In genomic region chr18:47928466-47928865, GRCh38 we compare ENCODE assay signal across 9 cellular contexts. TPM values are rescaled to one million over a fixed set of nuclear protein-coding genes. Genes with fewer than 3 reads are reported as not detected.
A peak's percentile ranks its signal among the peaks of the same experiment; 100 is the strongest.
DNase-seq lines count a peak whose midpoint lies in the region; ATAC-seq lines count a peak whose summit lies in the region.
"Had no signal": no experiment of that assay in that cellular context is flagged by ENCODE, and none has a peak within 500 bp of the region (broad histone marks: within the 10 kb centered on the region; RNA-seq: fewer than 3 reads in every experiment).

No MANE protein-coding gene starts in this region.

- H3K4me3 ChIP-seq in iPS-20b (ENCODE audit: low read length) (peak overlapping the region; percentile 96), SJCRH30 (no peak overlapping the region)

- no peaks in the 10 kb centered on the region for H3K9me3 ChIP-seq in iPS-20b (ENCODE audit: insufficient read depth, low read depth, low read length)
- H3K9me3 ChIP-seq in SJCRH30 (replicated peaks), result no peaks in the 10 kb centered on the region

- POLR2A ChIA-PET in activated naive CD8-positive, alpha-beta T cell treated with anti-CD3 and anti-CD28 coated beads, Interleukin-2, amount 10 ng/mL, durations not matched to agents 7 days and 5 days (lab: Charles Lee), result no interaction called here

- peaks cover 68% of the 10 kb centered on the region for H3K4me1 Mint-ChIP-seq in stimulated activated naive CD8-positive, alpha-beta T cell treated with anti-CD3 and anti-CD28 coated beads, Interleukin-15, Interleukin-2, amounts not matched to agents 100 ng/mL and 50 ng/mL, for 24 hours (ENCODE audit: low read depth)
- H3K4me1 Mint-ChIP-seq in activated naive CD8-positive, alpha-beta T cell treated with anti-CD3 and anti-CD28 coated beads, Interleukin-2, amount 10 ng/mL, durations not matched to agents 7 days and 5 days, result peaks cover 48% of the 10 kb centered on the region

- peaks cover 12% of the 10 kb centered on the region for H3K36me3 Mint-ChIP-seq in stimulated activated naive CD8-positive, alpha-beta T cell treated with anti-CD3 and anti-CD28 coated beads, Interleukin-15, Interleukin-2, amounts not matched to agents 100 ng/mL and 50 ng/mL, for 24 hours (ENCODE audit: low read depth)
- H3K36me3 Mint-ChIP-seq in activated naive CD8-positive, alpha-beta T cell treated with anti-CD3 and anti-CD28 coated beads, Interleukin-2, amount 10 ng/mL, durations not matched to agents 7 days and 5 days, result peaks cover 18% of the 10 kb centered on the region

- H3K36me3 ChIP-seq in iPS-20b (ENCODE audit: insufficient read depth, low read depth, low read length) (no peaks in the 10 kb centered on the region), SJCRH30 (no peaks in the 10 kb centered on the region)

- peak overlapping the region; percentile 84 for H3K27ac Mint-ChIP-seq in stimulated activated naive CD8-positive, alpha-beta T cell treated with anti-CD3 and anti-CD28 coated beads, Interleukin-15, Interleukin-2, amounts not matched to agents 100 ng/mL and 50 ng/mL, for 24 hours
- H3K27ac Mint-ChIP-seq in activated naive CD8-positive, alpha-beta T cell treated with anti-CD3 and anti-CD28 coated beads, Interleukin-2, amount 10 ng/mL, durations not matched to agents 7 days and 5 days, result peak overlapping the region; percentile 63

- peak overlapping the region; percentile 95 for H3K9ac ChIP-seq in iPS-20b (ENCODE audit: low read depth, low read length)

- no peaks in the 10 kb centered on the region for H3K9me3 Mint-ChIP-seq in stimulated activated naive CD8-positive, alpha-beta T cell treated with anti-CD3 and anti-CD28 coated beads, Interleukin-15, Interleukin-2, amounts not matched to agents 100 ng/mL and 50 ng/mL, for 24 hours
- H3K9me3 Mint-ChIP-seq in activated naive CD8-positive, alpha-beta T cell treated with anti-CD3 and anti-CD28 coated beads, Interleukin-2, amount 10 ng/mL, durations not matched to agents 7 days and 5 days, result no peaks in the 10 kb centered on the region

- H3K4me1 ChIP-seq in iPS-20b (ENCODE audit: insufficient read depth, low read length) (peaks cover 39% of the 10 kb centered on the region), SJCRH30 (0 out of 2 replicates have a peak, but pooled peaks cover 9% of the 10 kb centered on the region)

- no peak for DNase-seq in stimulated activated naive CD8-positive, alpha-beta T cell treated with anti-CD3 and anti-CD28 coated beads, Interleukin-15, Interleukin-2, amounts not matched to agents 100 U/mL and 50 U/mL, for 24 hours
- DNase-seq in activated naive CD8-positive, alpha-beta T cell treated with anti-CD3 and anti-CD28 coated beads, Interleukin-2, amount 10 ng/mL, durations not matched to agents 7 days and 5 days, result no peak
- no peak for DNase-seq in NCI-H2107 treated with DMSO at 0.1 percent for 48 hours (lab: John Stamatoyannopoulos, UW; ENCODE audit: unreplicated experiment)
- no peak for DNase-seq in HPDE6-E6E7 (ENCODE audit: extremely low spot score)
- DNase-seq in SJCRH30, result no peak
- DNase-seq: RPMI8226 had no signal

- H3K27ac ChIP-seq in iPS-20b (ENCODE audit: low read length) (peak overlapping the region; percentile 13), SJCRH30 (no peak overlapping the region)

- H3K27me3 ChIP-seq in iPS-20b (ENCODE audit: insufficient read depth, low read length), result no peaks in the 10 kb centered on the region
- no peaks in the 10 kb centered on the region for H3K27me3 ChIP-seq in SJCRH30

- no peak for ATAC-seq in stimulated activated naive CD8-positive, alpha-beta T cell treated with anti-CD3 and anti-CD28 coated beads, Interleukin-15, Interleukin-2, amounts not matched to agents 100 U/mL and 50 U/mL, for 24 hours
- ATAC-seq in activated naive CD8-positive, alpha-beta T cell treated with anti-CD3 and anti-CD28 coated beads, Interleukin-2, amount 10 ng/mL, durations not matched to agents 7 days and 5 days (ENCODE audit: low read depth), result no peak
- ATAC-seq in HG03378 (IDR thresholded peaks at IDR 0.05; ENCODE audit: unreplicated experiment), result no peak

- peak overlapping the region; percentile 96 for H3K4me3 Mint-ChIP-seq in stimulated activated naive CD8-positive, alpha-beta T cell treated with anti-CD3 and anti-CD28 coated beads, Interleukin-15, Interleukin-2, amounts not matched to agents 100 ng/mL and 50 ng/mL, for 24 hours
- peak overlapping the region; percentile 91 for H3K4me3 Mint-ChIP-seq in activated naive CD8-positive, alpha-beta T cell treated with anti-CD3 and anti-CD28 coated beads, Interleukin-2, amount 10 ng/mL, durations not matched to agents 7 days and 5 days

- H3K27me3 Mint-ChIP-seq in stimulated activated naive CD8-positive, alpha-beta T cell treated with anti-CD3 and anti-CD28 coated beads, Interleukin-15, Interleukin-2, amounts not matched to agents 100 ng/mL and 50 ng/mL, for 24 hours, result no peaks in the 10 kb centered on the region
- no peaks in the 10 kb centered on the region for H3K27me3 Mint-ChIP-seq in activated naive CD8-positive, alpha-beta T cell treated with anti-CD3 and anti-CD28 coated beads, Interleukin-2, amount 10 ng/mL, durations not matched to agents 7 days and 5 days

RNA-seq across cellular contexts. Expression of gene SMAD2, which starts 2.0 kb away (rescaled TPM):
- total RNA-seq in activated naive CD8-positive, alpha-beta T cell treated with anti-CD3 and anti-CD28 coated beads, Interleukin-2, amount 10 ng/mL, durations not matched to agents 7 days and 5 days, result 100 to 1,000 TPM; 119 to 127 TPM
- total RNA-seq in SJCRH30 (2014; rRNA removed; shearing (Covaris generic)), result 67.4 and 69.8 TPM in 2 replicates
